In genomic region chr11:95720219-95720618, GRCh38 we compare ENCODE assay signal across 22 cellular contexts.
DNase-seq lines count a peak whose midpoint lies in the region; ATAC-seq and FAIRE-seq lines count a peak whose summit lies in the region.
"Had no signal": no experiment of that assay in that cellular context is flagged by ENCODE, and none has a peak within 500 bp of the region (broad histone marks: within the 10 kb centered on the region; RNA-seq: fewer than 3 reads in every experiment).

No MANE protein-coding gene starts in this region.

- peak overlapping the region in 1 of 3 donors; percentile 7 for H3K4me3 Mint-ChIP-seq in T-cell
- H3K4me3 Mint-ChIP-seq in effector memory CD8-positive, alpha-beta T cell = no peak overlapping the region
- H3K4me3 Mint-ChIP-seq: CD14-positive monocyte had no signal

- H3K36me3 ChIP-seq in BLaER1 treated with 17β-estradiol and CSF1 and Interleukin-3, amounts not matched to agents 10 nM and 100 nM = no peaks in the 10 kb centered on the region

- POLR2A ChIA-PET in T-cell (lab: Charles Lee) = no interaction called here

- H3K9ac ChIP-seq in BLaER1 treated with 17β-estradiol and CSF1 and Interleukin-3, amounts not matched to agents 10 nM and 100 nM = no peak overlapping the region

- peaks cover 0 to 23% (median 10%) of the 10 kb centered on the region in 11 experiments; a peak in 15 of 22 replicates for H3K9me3 ChIP-seq in BLaER1 treated with 17β-estradiol and CSF1 and Interleukin-3, amounts not matched to agents 10 nM and 100 nM (replicated peaks in 1 of 11)
- H3K9me3 ChIP-seq: A549 had no signal

- no peaks in the 10 kb centered on the region for H4K20me1 ChIP-seq in BLaER1 treated with 17β-estradiol and CSF1 and Interleukin-3, amounts not matched to agents 10 nM and 100 nM

- FAIRE-seq in HTR-8/SVneo (lab: Jason Lieb, UNC) = no peak
- FAIRE-seq: A549, K562 had no signal

- no peaks in the 10 kb centered on the region for H3K9me3 Mint-ChIP-seq in T-cell
- no peaks in the 10 kb centered on the region for H3K9me3 Mint-ChIP-seq in effector memory CD8-positive, alpha-beta T cell

- CTCF ChIA-PET in T-cell (lab: Charles Lee) = interaction anchor here in 1 of 2 donors (1.2 kb wide), 1 partner anchor 15 kb away, joined by 4 read pairs; no protein-coding TSS in a partner anchor

- H3K4me2 ChIP-seq in BLaER1 treated with 17β-estradiol and CSF1 and Interleukin-3, amounts not matched to agents 10 nM and 100 nM = peak overlapping the region in 8 of 11 experiments; percentile 65 to 84 (median 78); a peak in 15 of 22 replicates
- H3K4me2 ChIP-seq: A549 had no signal

- peak overlapping the region in 4 of 11 experiments; percentile 95 to 99 (median 96); a peak in 6 of 22 replicates for H3K27ac ChIP-seq in BLaER1 treated with 17β-estradiol and CSF1 and Interleukin-3, amounts not matched to agents 10 nM and 100 nM
- H3K27ac ChIP-seq: A549, HL-60 had no signal

- no peaks in the 10 kb centered on the region for H3K27me3 ChIP-seq in BLaER1 treated with 17β-estradiol and CSF1 and Interleukin-3, amounts not matched to agents 10 nM and 100 nM

- peak; percentile 60 to 67 (median 64) for ATAC-seq in T-cell (replicated peaks in 1 of 4)
- peak; percentile 72 for ATAC-seq in effector memory CD8-positive, alpha-beta T cell (replicated peaks)
- ATAC-seq: A549, K562 had no signal

- no peak overlapping the region for H3K4me3 ChIP-seq in BLaER1 treated with 17β-estradiol and CSF1 and Interleukin-3, amounts not matched to agents 10 nM and 100 nM
- H3K4me3 ChIP-seq: A549, K562 had no signal

- no peaks in the 10 kb centered on the region for H3K36me3 Mint-ChIP-seq in T-cell
- H3K36me3 Mint-ChIP-seq in effector memory CD8-positive, alpha-beta T cell (ENCODE audit: insufficient read depth) = no peaks in the 10 kb centered on the region
- H3K36me3 Mint-ChIP-seq: CD14-positive monocyte had no signal

- peaks cover 20 to 50% (median 35%) of the 10 kb centered on the region in 3 donors for H3K4me1 Mint-ChIP-seq in T-cell
- peaks cover 4 to 5% of the 10 kb centered on the region in 2 donors for H3K4me1 Mint-ChIP-seq in effector memory CD8-positive, alpha-beta T cell (ENCODE audit: low read depth in 2 of 2)

- H3K4me1 ChIP-seq in BLaER1 treated with 17β-estradiol and CSF1 and Interleukin-3, amounts not matched to agents 10 nM and 100 nM = peaks cover 17 to 55% (median 51%) of the 10 kb centered on the region in 10 experiments
- H3K4me1 ChIP-seq: A549 had no signal

- peak overlapping the region; percentile 55 to 73 for H3K27ac Mint-ChIP-seq in T-cell
- no peak overlapping the region for H3K27ac Mint-ChIP-seq in effector memory CD8-positive, alpha-beta T cell
- H3K27ac Mint-ChIP-seq: CD14-positive monocyte had no signal

- DNase-seq in Kasumi-1 (lab: John Stamatoyannopoulos, UW) = peak; percentile 41 to 49
- DNase-seq in T-cell = no peak
- DNase-seq in effector memory CD8-positive, alpha-beta T cell = no peak
- no peak for DNase-seq in COLO829 (ENCODE audit: low spot score)
- DNase-seq in HTR-8/SVneo (ENCODE audit: insufficient read length, low spot score) = no peak
- DNase-seq in A172 (ENCODE audit: low spot score) = no peak
- no peak for DNase-seq in stimulated activated CD4-positive, alpha-beta T cell treated with anti-CD3 and anti-CD28 coated beads, Interleukin-1b, Interleukin-23, amount 100 ng/mL, for 48 hours
- DNase-seq: Calu3, DMS53, H7, NCI-H1092, NCI-H2107, NCI-H2227 treated with DMSO at 0.1 percent for 48 hours, NCI-H524, OCI-M1, SIG-M5, SW 1271 had no signal

- H3K27me3 Mint-ChIP-seq in T-cell = no peaks in the 10 kb centered on the region
- peaks cover 0 to 17% of the 10 kb centered on the region in 2 donors for H3K27me3 Mint-ChIP-seq in effector memory CD8-positive, alpha-beta T cell

Comparison
In these comparisons a context has a peak if more than half of its experiments do, and no peak if none do; other contexts are left out.
1. DNase-seq: peak in Kasumi-1 (2 of 2); none in T-cell (0 of 34), effector memory CD8-positive, alpha-beta T cell (0 of 3), COLO829 (single experiment), HTR-8/SVneo (single experiment), A172 (single experiment) and stimulated activated CD4-positive, alpha-beta T cell treated with anti-CD3 and anti-CD28 coated beads, Interleukin-1b, Interleukin-23, amount 100 ng/mL, for 48 hours (single experiment).
2. H3K27ac Mint-ChIP-seq: peak in T-cell (2 of 2); none in effector memory CD8-positive, alpha-beta T cell (0 of 2).